Comparison of ENCODE assay signal across 1 cellular context in the genomic region with DNA sequence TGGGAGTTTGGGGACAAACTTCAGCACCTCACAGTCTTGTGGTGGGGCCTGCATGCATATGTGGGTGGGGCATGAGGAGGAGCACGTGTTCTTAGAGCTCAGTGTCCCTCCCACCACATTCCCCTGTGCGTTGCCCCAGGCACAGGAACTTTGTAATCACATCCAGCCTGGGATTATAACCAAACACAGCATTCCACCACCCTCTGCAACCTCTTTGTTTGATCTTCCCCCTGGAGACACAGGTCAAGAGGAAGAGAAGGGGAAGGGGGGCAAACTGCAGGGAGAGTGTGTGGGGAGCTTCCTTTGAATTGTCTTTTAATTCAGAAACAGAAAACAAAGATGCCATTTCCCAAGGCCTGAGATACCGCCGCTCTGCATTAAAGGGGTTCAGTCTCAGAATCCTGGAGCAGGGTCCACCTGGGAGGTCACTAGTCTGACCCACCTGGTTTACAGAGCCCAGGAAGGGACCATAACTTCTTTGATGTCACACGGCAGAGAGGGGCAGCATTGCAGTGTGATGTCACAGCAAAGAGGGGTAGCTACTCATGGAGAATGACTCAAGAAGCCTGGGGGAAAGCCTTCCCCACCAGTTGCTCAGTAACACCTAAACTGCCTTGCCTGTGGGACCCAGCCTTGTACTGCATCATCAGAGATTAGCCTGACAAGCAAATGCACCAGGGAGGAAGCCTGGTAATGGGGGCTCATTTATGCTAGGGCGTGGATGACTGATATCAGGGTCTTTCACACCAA.
TF ChIP-seq lines count a peak whose summit lies in the region.

No MANE protein-coding gene starts in this region.

TF ChIP-seq in HepG2, 621 proteins besides CTCF, POLR2A, EP300 and RAD21 (continued from another document and continues in another):
- peak; percentile 82 for TF ChIP-seq RXRB (CRISPR knock-in tag; IDR thresholded peaks at IDR 0.05; ENCODE audit: borderline replicate concordance)
- TF ChIP-seq, protein P1, sequence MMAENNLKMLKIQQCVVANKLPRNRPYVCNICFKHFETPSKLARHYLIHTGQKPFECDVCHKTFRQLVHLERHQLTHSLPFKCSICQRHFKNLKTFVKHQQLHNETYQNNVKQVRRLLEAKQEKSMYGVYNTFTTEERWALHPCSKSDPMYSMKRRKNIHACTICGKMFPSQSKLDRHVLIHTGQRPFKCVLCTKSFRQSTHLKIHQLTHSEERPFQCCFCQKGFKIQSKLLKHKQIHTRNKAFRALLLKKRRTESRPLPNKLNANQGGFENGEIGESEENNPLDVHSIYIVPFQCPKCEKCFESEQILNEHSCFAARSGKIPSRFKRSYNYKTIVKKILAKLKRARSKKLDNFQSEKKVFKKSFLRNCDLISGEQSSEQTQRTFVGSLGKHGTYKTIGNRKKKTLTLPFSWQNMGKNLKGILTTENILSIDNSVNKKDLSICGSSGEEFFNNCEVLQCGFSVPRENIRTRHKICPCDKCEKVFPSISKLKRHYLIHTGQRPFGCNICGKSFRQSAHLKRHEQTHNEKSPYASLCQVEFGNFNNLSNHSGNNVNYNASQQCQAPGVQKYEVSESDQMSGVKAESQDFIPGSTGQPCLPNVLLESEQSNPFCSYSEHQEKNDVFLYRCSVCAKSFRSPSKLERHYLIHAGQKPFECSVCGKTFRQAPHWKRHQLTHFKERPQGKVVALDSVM (CRISPR knock-in tag; IDR thresholded peaks at IDR 0.05): peak; percentile 9; the same call in 1 of the 2 replicates
- TF ChIP-seq ZNF724P (CRISPR knock-in tag; IDR thresholded peaks at IDR 0.05; ENCODE audit: borderline replicate concordance): no peak
- TF ChIP-seq SUZ12 (IDR thresholded peaks at IDR 0.05; ENCODE audit: low read depth, low read length): no peak
- no peak for TF ChIP-seq MBD4 (IDR thresholded peaks at IDR 0.05; ENCODE audit: borderline replicate concordance, low read length)
- TF ChIP-seq, protein P2, sequence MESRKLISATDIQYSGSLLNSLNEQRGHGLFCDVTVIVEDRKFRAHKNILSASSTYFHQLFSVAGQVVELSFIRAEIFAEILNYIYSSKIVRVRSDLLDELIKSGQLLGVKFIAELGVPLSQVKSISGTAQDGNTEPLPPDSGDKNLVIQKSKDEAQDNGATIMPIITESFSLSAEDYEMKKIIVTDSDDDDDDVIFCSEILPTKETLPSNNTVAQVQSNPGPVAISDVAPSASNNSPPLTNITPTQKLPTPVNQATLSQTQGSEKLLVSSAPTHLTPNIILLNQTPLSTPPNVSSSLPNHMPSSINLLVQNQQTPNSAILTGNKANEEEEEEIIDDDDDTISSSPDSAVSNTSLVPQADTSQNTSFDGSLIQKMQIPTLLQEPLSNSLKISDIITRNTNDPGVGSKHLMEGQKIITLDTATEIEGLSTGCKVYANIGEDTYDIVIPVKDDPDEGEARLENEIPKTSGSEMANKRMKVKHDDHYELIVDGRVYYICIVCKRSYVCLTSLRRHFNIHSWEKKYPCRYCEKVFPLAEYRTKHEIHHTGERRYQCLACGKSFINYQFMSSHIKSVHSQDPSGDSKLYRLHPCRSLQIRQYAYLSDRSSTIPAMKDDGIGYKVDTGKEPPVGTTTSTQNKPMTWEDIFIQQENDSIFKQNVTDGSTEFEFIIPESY (CRISPR knock-in tag; IDR thresholded peaks at IDR 0.05): no peak
- TF ChIP-seq, protein P3, sequence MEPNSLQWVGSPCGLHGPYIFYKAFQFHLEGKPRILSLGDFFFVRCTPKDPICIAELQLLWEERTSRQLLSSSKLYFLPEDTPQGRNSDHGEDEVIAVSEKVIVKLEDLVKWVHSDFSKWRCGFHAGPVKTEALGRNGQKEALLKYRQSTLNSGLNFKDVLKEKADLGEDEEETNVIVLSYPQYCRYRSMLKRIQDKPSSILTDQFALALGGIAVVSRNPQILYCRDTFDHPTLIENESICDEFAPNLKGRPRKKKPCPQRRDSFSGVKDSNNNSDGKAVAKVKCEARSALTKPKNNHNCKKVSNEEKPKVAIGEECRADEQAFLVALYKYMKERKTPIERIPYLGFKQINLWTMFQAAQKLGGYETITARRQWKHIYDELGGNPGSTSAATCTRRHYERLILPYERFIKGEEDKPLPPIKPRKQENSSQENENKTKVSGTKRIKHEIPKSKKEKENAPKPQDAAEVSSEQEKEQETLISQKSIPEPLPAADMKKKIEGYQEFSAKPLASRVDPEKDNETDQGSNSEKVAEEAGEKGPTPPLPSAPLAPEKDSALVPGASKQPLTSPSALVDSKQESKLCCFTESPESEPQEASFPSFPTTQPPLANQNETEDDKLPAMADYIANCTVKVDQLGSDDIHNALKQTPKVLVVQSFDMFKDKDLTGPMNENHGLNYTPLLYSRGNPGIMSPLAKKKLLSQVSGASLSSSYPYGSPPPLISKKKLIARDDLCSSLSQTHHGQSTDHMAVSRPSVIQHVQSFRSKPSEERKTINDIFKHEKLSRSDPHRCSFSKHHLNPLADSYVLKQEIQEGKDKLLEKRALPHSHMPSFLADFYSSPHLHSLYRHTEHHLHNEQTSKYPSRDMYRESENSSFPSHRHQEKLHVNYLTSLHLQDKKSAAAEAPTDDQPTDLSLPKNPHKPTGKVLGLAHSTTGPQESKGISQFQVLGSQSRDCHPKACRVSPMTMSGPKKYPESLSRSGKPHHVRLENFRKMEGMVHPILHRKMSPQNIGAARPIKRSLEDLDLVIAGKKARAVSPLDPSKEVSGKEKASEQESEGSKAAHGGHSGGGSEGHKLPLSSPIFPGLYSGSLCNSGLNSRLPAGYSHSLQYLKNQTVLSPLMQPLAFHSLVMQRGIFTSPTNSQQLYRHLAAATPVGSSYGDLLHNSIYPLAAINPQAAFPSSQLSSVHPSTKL (CRISPR knock-in tag; IDR thresholded peaks at IDR 0.05): peak; percentile 89
- no peak for TF ChIP-seq ZNF451 (CRISPR knock-in tag; IDR thresholded peaks at IDR 0.05)
- TF ChIP-seq CREM (IDR thresholded peaks at IDR 0.05): peak; percentile 81
- no peak for TF ChIP-seq CREM (CRISPR knock-in tag; IDR thresholded peaks at IDR 0.05)
- no peak for TF ChIP-seq PCBP1 (IDR thresholded peaks at IDR 0.05; ENCODE audit: borderline replicate concordance, low read depth, low read length)
- no peak for TF ChIP-seq ZFP62 (CRISPR knock-in tag; IDR thresholded peaks at IDR 0.05)
- no peak for TF ChIP-seq ZNF570 (CRISPR knock-in tag; IDR thresholded peaks at IDR 0.05; ENCODE audit: borderline replicate concordance)
- TF ChIP-seq, protein P4, sequence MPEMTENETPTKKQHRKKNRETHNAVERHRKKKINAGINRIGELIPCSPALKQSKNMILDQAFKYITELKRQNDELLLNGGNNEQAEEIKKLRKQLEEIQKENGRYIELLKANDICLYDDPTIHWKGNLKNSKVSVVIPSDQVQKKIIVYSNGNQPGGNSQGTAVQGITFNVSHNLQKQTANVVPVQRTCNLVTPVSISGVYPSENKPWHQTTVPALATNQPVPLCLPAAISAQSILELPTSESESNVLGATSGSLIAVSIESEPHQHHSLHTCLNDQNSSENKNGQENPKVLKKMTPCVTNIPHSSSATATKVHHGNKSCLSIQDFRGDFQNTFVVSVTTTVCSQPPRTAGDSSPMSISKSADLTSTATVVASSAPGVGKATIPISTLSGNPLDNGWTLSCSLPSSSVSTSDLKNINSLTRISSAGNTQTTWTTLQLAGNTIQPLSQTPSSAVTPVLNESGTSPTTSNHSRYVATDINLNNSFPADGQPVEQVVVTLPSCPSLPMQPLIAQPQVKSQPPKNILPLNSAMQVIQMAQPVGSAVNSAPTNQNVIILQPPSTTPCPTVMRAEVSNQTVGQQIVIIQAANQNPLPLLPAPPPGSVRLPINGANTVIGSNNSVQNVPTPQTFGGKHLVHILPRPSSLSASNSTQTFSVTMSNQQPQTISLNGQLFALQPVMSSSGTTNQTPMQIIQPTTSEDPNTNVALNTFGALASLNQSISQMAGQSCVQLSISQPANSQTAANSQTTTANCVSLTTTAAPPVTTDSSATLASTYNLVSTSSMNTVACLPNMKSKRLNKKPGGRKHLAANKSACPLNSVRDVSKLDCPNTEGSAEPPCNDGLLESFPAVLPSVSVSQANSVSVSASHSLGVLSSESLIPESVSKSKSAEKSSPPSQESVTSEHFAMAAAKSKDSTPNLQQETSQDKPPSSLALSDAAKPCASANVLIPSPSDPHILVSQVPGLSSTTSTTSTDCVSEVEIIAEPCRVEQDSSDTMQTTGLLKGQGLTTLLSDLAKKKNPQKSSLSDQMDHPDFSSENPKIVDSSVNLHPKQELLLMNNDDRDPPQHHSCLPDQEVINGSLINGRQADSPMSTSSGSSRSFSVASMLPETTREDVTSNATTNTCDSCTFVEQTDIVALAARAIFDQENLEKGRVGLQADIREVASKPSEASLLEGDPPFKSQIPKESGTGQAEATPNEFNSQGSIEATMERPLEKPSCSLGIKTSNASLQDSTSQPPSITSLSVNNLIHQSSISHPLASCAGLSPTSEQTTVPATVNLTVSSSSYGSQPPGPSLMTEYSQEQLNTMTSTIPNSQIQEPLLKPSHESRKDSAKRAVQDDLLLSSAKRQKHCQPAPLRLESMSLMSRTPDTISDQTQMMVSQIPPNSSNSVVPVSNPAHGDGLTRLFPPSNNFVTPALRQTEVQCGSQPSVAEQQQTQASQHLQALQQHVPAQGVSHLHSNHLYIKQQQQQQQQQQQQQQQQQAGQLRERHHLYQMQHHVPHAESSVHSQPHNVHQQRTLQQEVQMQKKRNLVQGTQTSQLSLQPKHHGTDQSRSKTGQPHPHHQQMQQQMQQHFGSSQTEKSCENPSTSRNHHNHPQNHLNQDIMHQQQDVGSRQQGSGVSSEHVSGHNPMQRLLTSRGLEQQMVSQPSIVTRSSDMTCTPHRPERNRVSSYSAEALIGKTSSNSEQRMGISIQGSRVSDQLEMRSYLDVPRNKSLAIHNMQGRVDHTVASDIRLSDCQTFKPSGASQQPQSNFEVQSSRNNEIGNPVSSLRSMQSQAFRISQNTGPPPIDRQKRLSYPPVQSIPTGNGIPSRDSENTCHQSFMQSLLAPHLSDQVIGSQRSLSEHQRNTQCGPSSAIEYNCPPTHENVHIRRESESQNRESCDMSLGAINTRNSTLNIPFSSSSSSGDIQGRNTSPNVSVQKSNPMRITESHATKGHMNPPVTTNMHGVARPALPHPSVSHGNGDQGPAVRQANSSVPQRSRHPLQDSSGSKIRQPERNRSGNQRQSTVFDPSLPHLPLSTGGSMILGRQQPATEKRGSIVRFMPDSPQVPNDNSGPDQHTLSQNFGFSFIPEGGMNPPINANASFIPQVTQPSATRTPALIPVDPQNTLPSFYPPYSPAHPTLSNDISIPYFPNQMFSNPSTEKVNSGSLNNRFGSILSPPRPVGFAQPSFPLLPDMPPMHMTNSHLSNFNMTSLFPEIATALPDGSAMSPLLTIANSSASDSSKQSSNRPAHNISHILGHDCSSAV (CRISPR knock-in tag; IDR thresholded peaks at IDR 0.05; ENCODE audit: borderline replicate concordance): no peak
- TF ChIP-seq ZNF12 (CRISPR knock-in tag; IDR thresholded peaks at IDR 0.05): no peak
- peak; percentile 86 for TF ChIP-seq KDM6A (CRISPR knock-in tag; IDR thresholded peaks at IDR 0.05; ENCODE audit: low read depth)
- TF ChIP-seq CHD4 (IDR thresholded peaks at IDR 0.05; ENCODE audit: borderline replicate concordance, low read length): no peak
- TF ChIP-seq AKAP8 (CRISPR knock-in tag; IDR thresholded peaks at IDR 0.05): no peak
- no peak for TF ChIP-seq HES4 (CRISPR knock-in tag; IDR thresholded peaks at IDR 0.05; ENCODE audit: borderline replicate concordance)
- peak; percentile 48; the same call in 1 of the 2 replicates for TF ChIP-seq FOXK1 (CRISPR knock-in tag; IDR thresholded peaks at IDR 0.05; ENCODE audit: borderline replicate concordance, low read depth)
- peak; percentile 69; the same call in 1 of the 2 replicates for TF ChIP-seq ZFX (CRISPR knock-in tag; IDR thresholded peaks at IDR 0.05; ENCODE audit: low read depth)
- peak; percentile 47; the same call in 1 of the 2 replicates for TF ChIP-seq ZNF317 (CRISPR knock-in tag; IDR thresholded peaks at IDR 0.05)
- no peak for TF ChIP-seq ZNF841 (CRISPR knock-in tag; IDR thresholded peaks at IDR 0.05; ENCODE audit: borderline replicate concordance)
- TF ChIP-seq, protein P5, sequence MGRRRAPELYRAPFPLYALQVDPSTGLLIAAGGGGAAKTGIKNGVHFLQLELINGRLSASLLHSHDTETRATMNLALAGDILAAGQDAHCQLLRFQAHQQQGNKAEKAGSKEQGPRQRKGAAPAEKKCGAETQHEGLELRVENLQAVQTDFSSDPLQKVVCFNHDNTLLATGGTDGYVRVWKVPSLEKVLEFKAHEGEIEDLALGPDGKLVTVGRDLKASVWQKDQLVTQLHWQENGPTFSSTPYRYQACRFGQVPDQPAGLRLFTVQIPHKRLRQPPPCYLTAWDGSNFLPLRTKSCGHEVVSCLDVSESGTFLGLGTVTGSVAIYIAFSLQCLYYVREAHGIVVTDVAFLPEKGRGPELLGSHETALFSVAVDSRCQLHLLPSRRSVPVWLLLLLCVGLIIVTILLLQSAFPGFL (CRISPR knock-in tag; IDR thresholded peaks at IDR 0.05): no peak
- TF ChIP-seq, protein P6, sequence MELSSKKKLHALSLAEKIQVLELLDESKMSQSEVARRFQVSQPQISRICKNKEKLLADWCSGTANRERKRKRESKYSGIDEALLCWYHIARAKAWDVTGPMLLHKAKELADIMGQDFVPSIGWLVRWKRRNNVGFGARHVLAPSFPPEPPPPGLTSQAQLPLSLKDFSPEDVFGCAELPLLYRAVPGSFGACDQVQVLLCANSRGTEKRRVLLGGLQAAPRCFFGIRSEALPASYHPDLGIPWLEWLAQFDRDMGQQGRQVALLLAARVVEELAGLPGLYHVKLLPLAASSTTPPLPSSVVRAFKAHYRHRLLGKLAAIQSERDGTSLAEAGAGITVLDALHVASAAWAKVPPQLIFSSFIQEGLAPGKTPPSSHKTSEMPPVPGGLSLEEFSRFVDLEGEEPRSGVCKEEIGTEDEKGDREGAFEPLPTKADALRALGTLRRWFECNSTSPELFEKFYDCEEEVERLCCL (CRISPR knock-in tag; IDR thresholded peaks at IDR 0.05; ENCODE audit: borderline replicate concordance): no peak
- TF ChIP-seq, protein P7, sequence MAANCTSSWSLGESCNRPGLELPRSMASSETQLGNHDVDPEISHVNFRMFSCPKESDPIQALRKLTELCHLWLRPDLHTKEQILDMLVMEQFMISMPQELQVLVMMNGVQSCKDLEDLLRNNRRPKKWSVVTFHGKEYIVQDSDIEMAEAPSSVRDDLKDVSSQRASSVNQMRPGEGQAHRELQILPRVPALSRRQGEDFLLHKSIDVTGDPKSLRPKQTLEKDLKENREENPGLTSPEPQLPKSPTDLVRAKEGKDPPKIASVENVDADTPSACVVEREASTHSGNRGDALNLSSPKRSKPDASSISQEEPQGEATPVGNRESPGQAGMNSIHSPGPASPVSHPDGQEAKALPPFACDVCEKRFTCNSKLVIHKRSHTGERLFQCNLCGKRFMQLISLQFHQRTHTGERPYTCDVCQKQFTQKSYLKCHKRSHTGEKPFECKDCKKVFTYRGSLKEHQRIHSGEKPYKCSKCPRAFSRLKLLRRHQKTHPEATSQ (CRISPR knock-in tag; IDR thresholded peaks at IDR 0.05; ENCODE audit: borderline replicate concordance): peak; percentile 11; the same call in 1 of the 2 replicates
- TF ChIP-seq MAFF (IDR thresholded peaks at IDR 0.05; ENCODE audit: low read depth, low read length): no peak
- peak; percentile 18 for TF ChIP-seq KAT8 (CRISPR knock-in tag; IDR thresholded peaks at IDR 0.05)
- no peak for TF ChIP-seq NFE2L1 (CRISPR knock-in tag; IDR thresholded peaks at IDR 0.05; ENCODE audit: borderline replicate concordance)
- no peak for TF ChIP-seq SRF (IDR thresholded peaks at IDR 0.05; ENCODE audit: low read depth, low read length)
- TF ChIP-seq ZNF446 (CRISPR knock-in tag; IDR thresholded peaks at IDR 0.05): no peak
- TF ChIP-seq, protein P8, sequence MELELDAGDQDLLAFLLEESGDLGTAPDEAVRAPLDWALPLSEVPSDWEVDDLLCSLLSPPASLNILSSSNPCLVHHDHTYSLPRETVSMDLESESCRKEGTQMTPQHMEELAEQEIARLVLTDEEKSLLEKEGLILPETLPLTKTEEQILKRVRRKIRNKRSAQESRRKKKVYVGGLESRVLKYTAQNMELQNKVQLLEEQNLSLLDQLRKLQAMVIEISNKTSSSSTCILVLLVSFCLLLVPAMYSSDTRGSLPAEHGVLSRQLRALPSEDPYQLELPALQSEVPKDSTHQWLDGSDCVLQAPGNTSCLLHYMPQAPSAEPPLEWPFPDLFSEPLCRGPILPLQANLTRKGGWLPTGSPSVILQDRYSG (CRISPR knock-in tag; IDR thresholded peaks at IDR 0.05): no peak
- peak; percentile 33 for TF ChIP-seq ZNF781 (CRISPR knock-in tag; IDR thresholded peaks at IDR 0.05; ENCODE audit: borderline replicate concordance, not compliant biosample characterization)
